8 cellular contexts compared by ENCODE assay signal in the genomic region with DNA sequence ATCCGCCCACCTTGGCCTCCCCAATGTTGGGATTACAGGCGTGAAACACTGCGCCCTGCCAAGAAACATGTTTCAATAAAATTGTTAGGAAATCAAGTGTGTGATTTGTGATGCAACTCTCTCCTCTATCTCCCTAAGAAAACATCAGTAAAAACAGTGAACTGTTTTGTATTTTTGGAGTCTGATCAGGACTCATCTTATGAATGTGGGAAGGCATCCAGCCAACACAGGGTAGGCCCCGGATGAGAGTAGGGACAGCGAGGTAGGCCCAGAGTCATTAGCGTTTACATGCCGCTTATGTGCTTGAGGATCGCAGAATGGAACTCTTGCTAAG. TPM values are rescaled to one million over a fixed set of nuclear protein-coding genes. Genes with fewer than 3 reads are reported as not detected.
DNase-seq lines count a peak whose midpoint lies in the region; ATAC-seq, FAIRE-seq and TF ChIP-seq lines count a peak whose summit lies in the region.

No MANE protein-coding gene starts in this region.

- POLR2A ChIA-PET in HCT116 (lab: Charles Lee), result interaction anchor here (1.3 kb wide), 1 partner anchor 8 kb away, joined by 10 read pairs; a partner anchor contains a TSS
- POLR2A ChIA-PET in activated CD4-positive, alpha-beta memory T cell treated with anti-CD3 and anti-CD28 coated beads, Interleukin-2, amount 10 ng/mL, durations not matched to agents 7 days and 5 days (lab: Charles Lee), result interaction anchor here (0.9 to 27.5 kb wide), 7 partner anchors 9 to 86 kb away, joined by 4 to 1001 read pairs (median 18); a partner anchor contains a TSS

- no peak overlapping the region for H2AFZ ChIP-seq in HCT116 (ENCODE audit: low read depth, low read length, poor library complexity, severe bottlenecking)
- H2AFZ ChIP-seq in smooth muscle cell (ENCODE audit: low read depth), result no peak overlapping the region

- intact Hi-C loops in HCT116 (cut with micrococcal nuclease), result no loop called here

- no peak for FAIRE-seq in frontal cortex (lab: Jason Lieb, UNC)

- peak overlapping the region; percentile 89 for H3K9ac ChIP-seq in HCT116 (ENCODE audit: low read length)
- H3K9ac ChIP-seq in smooth muscle cell (ENCODE audit: low read depth), result peak overlapping the region; percentile 98

- H3K9me3 Mint-ChIP-seq in activated CD4-positive, alpha-beta memory T cell treated with anti-CD3 and anti-CD28 coated beads, Interleukin-2, amount 10 ng/mL, durations not matched to agents 7 days and 5 days, result no peaks in the 10 kb centered on the region

- H3F3A ChIP-seq in smooth muscle cell (ENCODE audit: low read depth), result peaks cover 14% of the 10 kb centered on the region

- DNase-seq in HCT116 (ENCODE audit: low read depth, low spot score) (no peak), iPS DF 6.9 (ENCODE audit: low read depth, low spot score) (no peak), smooth muscle cell (lab: John Stamatoyannopoulos, UW; ENCODE audit: unreplicated experiment) (no peak), inferior parietal cortex (ENCODE audit: extremely low spot score) (no peak), frontal cortex (ENCODE audit: low spot score in 2 of 2) (no peak)
- no peak for DNase-seq in activated CD4-positive, alpha-beta memory T cell treated with anti-CD3 and anti-CD28 coated beads, Interleukin-2, amount 10 ng/mL, durations not matched to agents 7 days and 5 days
- no peak for DNase-seq in activated CD8-positive, alpha-beta memory T cell treated with anti-CD3 and anti-CD28 coated beads for 24 hours

- H3K36me3 ChIP-seq in HCT116 (ENCODE audit: control insufficient read depth in 1 of 2, insufficient read depth in 2 of 2, low read length in 2 of 2), result 0 out of 4 replicates have a peak, but pooled peaks cover 0 to 6% of the 10 kb centered on the region in 2 experiments
- H3K36me3 ChIP-seq in iPS DF 6.9 (ENCODE audit: control insufficient read depth, insufficient read depth, low read length), result no peaks in the 10 kb centered on the region
- H3K36me3 ChIP-seq in smooth muscle cell (ENCODE audit: low read depth), result no peaks in the 10 kb centered on the region

- ATAC-seq in HCT116 (no peak), esophagus mucosa (no peak)

- H3K27me3 ChIP-seq in HCT116 (ENCODE audit: insufficient read depth, low read length) (no peaks in the 10 kb centered on the region), iPS DF 6.9 (ENCODE audit: control insufficient read depth, insufficient read depth, low read length) (no peaks in the 10 kb centered on the region), smooth muscle cell (ENCODE audit: low read depth) (no peaks in the 10 kb centered on the region)

- RAD21 ChIA-PET in HCT116 (lab: Charles Lee; ENCODE audit: low non-redundant PET in 1 of 2, low total read pairs in 2 of 2, uncharacterized antibody in 2 of 2, unreplicated experiment in 2 of 2), result no interaction called here

- H3K4me3 ChIP-seq in HCT116 (replicated peaks in 1 of 2; ENCODE audit: low read depth in 1 of 2, low read length in 2 of 2) (peak overlapping the region; percentile 75 to 89), iPS DF 6.9 (ENCODE audit: low read length) (peak overlapping the region; percentile 92; the same call in 1 of the 2 replicates), smooth muscle cell (peak overlapping the region; percentile 75)

- no peak for TF ChIP-seq POLR2A in HCT116 (IDR thresholded peaks at IDR 0.05; ENCODE audit: borderline replicate concordance, extremely low read depth, insufficient read depth, insufficient read length)

- H3K4me1 ChIP-seq in HCT116 (ENCODE audit: control insufficient read depth in 1 of 2, insufficient read depth in 2 of 2, low read length in 2 of 2) (peaks cover 7 to 32% of the 10 kb centered on the region in 2 experiments), iPS DF 6.9 (ENCODE audit: control insufficient read depth, insufficient read depth, low read length) (no peaks in the 10 kb centered on the region), smooth muscle cell (ENCODE audit: low read depth) (peaks cover 11% of the 10 kb centered on the region)

- H3K79me2 ChIP-seq in HCT116 (ENCODE audit: insufficient read depth, low read length) (peaks cover 12% of the 10 kb centered on the region), smooth muscle cell (ENCODE audit: low read depth) (peaks cover 10% of the 10 kb centered on the region)

- peaks cover 66% of the 10 kb centered on the region for H3K4me1 Mint-ChIP-seq in activated CD4-positive, alpha-beta memory T cell treated with anti-CD3 and anti-CD28 coated beads, Interleukin-2, amount 10 ng/mL, durations not matched to agents 7 days and 5 days

- peak overlapping the region; percentile 91 for H3K4me2 ChIP-seq in HCT116 (ENCODE audit: low read length)
- peak overlapping the region; percentile 86 for H3K4me2 ChIP-seq in smooth muscle cell

- H3K4me3 Mint-ChIP-seq in activated CD4-positive, alpha-beta memory T cell treated with anti-CD3 and anti-CD28 coated beads, Interleukin-2, amount 10 ng/mL, durations not matched to agents 7 days and 5 days, result peak overlapping the region; percentile 96

- peaks cover 30% of the 10 kb centered on the region for H3K36me3 Mint-ChIP-seq in activated CD4-positive, alpha-beta memory T cell treated with anti-CD3 and anti-CD28 coated beads, Interleukin-2, amount 10 ng/mL, durations not matched to agents 7 days and 5 days (ENCODE audit: low read depth)

- H3K9me2 ChIP-seq in HCT116 (ENCODE audit: insufficient read depth), result no peaks in the 10 kb centered on the region

- no TSS peak for BruUV-seq in HCT116 (replicated peaks; lab: Mats Ljungman, UMichigan)

- H3K27ac ChIP-seq in HCT116 (ENCODE audit: low read depth, low read length), result peak overlapping the region; percentile 98
- no peak overlapping the region for H3K27ac ChIP-seq in iPS DF 6.9 (ENCODE audit: low read length)
- peak overlapping the region; percentile 99 for H3K27ac ChIP-seq in smooth muscle cell (ENCODE audit: low read depth)

- no peak for TF ChIP-seq CTCF in HCT116 (IDR thresholded peaks at IDR 0.05 in 2 of 3, conservative IDR thresholded peaks at IDR 0.05 in 1 of 3; ENCODE audit: borderline replicate concordance in 1 of 3, insufficient read depth in 1 of 3, low read depth in 2 of 3, low read length in 2 of 3)
- TF ChIP-seq CTCF in smooth muscle cell (IDR thresholded peaks at IDR 0.05; ENCODE audit: borderline replicate concordance, insufficient read depth, poor library complexity, severe bottlenecking), result no peak

- H4K20me1 ChIP-seq in HCT116 (ENCODE audit: insufficient read depth), result no peaks in the 10 kb centered on the region
- no peaks in the 10 kb centered on the region for H4K20me1 ChIP-seq in smooth muscle cell (ENCODE audit: low read depth)

- CTCF ChIA-PET in HCT116 (lab: Charles Lee), result interaction anchor here (0.8 kb wide), 1 partner anchor 53 kb away, joined by 3 read pairs; no protein-coding TSS in a partner anchor
- CTCF ChIA-PET in activated CD4-positive, alpha-beta memory T cell treated with anti-CD3 and anti-CD28 coated beads, Interleukin-2, amount 10 ng/mL, durations not matched to agents 7 days and 5 days (lab: Charles Lee), result interaction anchor here (2.3 to 3.7 kb wide), 3 partner anchors 8 to 46 kb away, joined by 6 to 36 read pairs (median 11); a partner anchor contains a TSS

- H3K9me3 ChIP-seq in HCT116 (ENCODE audit: control insufficient read depth in 1 of 2, insufficient read depth in 1 of 2, low read depth in 1 of 2, low read length in 2 of 2) (no peaks in the 10 kb centered on the region), iPS DF 6.9 (ENCODE audit: control insufficient read depth, insufficient read depth, low read length) (no peaks in the 10 kb centered on the region), smooth muscle cell (replicated peaks; ENCODE audit: low read depth) (no peaks in the 10 kb centered on the region)

- TF ChIP-seq RAD21 in HCT116 (IDR thresholded peaks at IDR 0.05; ENCODE audit: low read depth), result no peak

- H3K27me3 Mint-ChIP-seq in activated CD4-positive, alpha-beta memory T cell treated with anti-CD3 and anti-CD28 coated beads, Interleukin-2, amount 10 ng/mL, durations not matched to agents 7 days and 5 days, result no peaks in the 10 kb centered on the region

- peak overlapping the region; percentile 100 for H3K27ac Mint-ChIP-seq in activated CD4-positive, alpha-beta memory T cell treated with anti-CD3 and anti-CD28 coated beads, Interleukin-2, amount 10 ng/mL, durations not matched to agents 7 days and 5 days

- no CpG with 5 or more reads among the region's 8 CpGs for WGBS in iPS DF 6.9 (ENCODE audit: insufficient coverage, insufficient read length)
- WGBS in smooth muscle cell (ENCODE audit: low lambda C conversion rate), result 85% methylated on average over 8 of the region's 8 CpGs

RNA-seq across cellular contexts. Expression of a gene that starts 0.9 kb away (rescaled TPM):
- total RNA-seq in HCT116 (2021; ENCODE audit: unreplicated experiment) (9.1 TPM), smooth muscle cell (3.3 and 4.4 TPM in 2 replicates), frontal cortex (2.0 TPM), esophagus mucosa (7.2 TPM)
- 6.4 and 8.3 TPM in 2 replicates for polyA plus RNA-seq in HCT116 (2012)
- total RNA-seq in activated CD4-positive, alpha-beta memory T cell treated with anti-CD3 and anti-CD28 coated beads, Interleukin-2, amount 10 ng/mL, durations not matched to agents 7 days and 5 days, result 10 to 100 TPM; 33.2 to 35.3 TPM
- polyA plus RNA-seq in smooth muscle cell, result 3.8 and 5.4 TPM in 2 replicates

RNA-seq across cellular contexts. Expression of a gene that starts 8.3 kb away (rescaled TPM):
- total RNA-seq in HCT116 (2021; ENCODE audit: unreplicated experiment), result 89.7 TPM
- 50.1 and 56.1 TPM in 2 replicates for polyA plus RNA-seq in HCT116 (2012)
- total RNA-seq in activated CD4-positive, alpha-beta memory T cell treated with anti-CD3 and anti-CD28 coated beads, Interleukin-2, amount 10 ng/mL, durations not matched to agents 7 days and 5 days, result 100 to 1,000 TPM; 131 TPM
- 48.3 and 48.6 TPM in 2 replicates for total RNA-seq in smooth muscle cell
- 26.1 and 28.6 TPM in 2 replicates for polyA plus RNA-seq in smooth muscle cell
- 151 TPM for total RNA-seq in frontal cortex
- 52.2 TPM for total RNA-seq in esophagus mucosa

RNA-seq across cellular contexts. Expression of a gene that starts 29.4 kb away (rescaled TPM):
- total RNA-seq in HCT116 (2021; ENCODE audit: unreplicated experiment), result 5.5 TPM
- 6.1 and 7.7 TPM in 2 replicates for polyA plus RNA-seq in HCT116 (2012)
- total RNA-seq in activated CD4-positive, alpha-beta memory T cell treated with anti-CD3 and anti-CD28 coated beads, Interleukin-2, amount 10 ng/mL, durations not matched to agents 7 days and 5 days, result 10 to 100 TPM; 20.7 to 21.8 TPM
- total RNA-seq in smooth muscle cell, result 3.7 and 7.1 TPM in 2 replicates
- 0.54 and 2.1 TPM in 2 replicates for polyA plus RNA-seq in smooth muscle cell
- 1.2 TPM for total RNA-seq in frontal cortex
- 1.6 TPM for total RNA-seq in esophagus mucosa

RNA-seq across cellular contexts. Expression of a gene that starts 41.2 kb away (rescaled TPM):
- total RNA-seq in HCT116 (2021; ENCODE audit: unreplicated experiment) (16.6 TPM), smooth muscle cell (6.0 and 7.0 TPM in 2 replicates), frontal cortex (6.9 TPM), esophagus mucosa (9.5 TPM)
- polyA plus RNA-seq in HCT116 (2012), result 18.3 and 18.8 TPM in 2 replicates
- total RNA-seq in activated CD4-positive, alpha-beta memory T cell treated with anti-CD3 and anti-CD28 coated beads, Interleukin-2, amount 10 ng/mL, durations not matched to agents 7 days and 5 days, result 100 to 1,000 TPM; 123 to 124 TPM
- 11.0 and 11.9 TPM in 2 replicates for polyA plus RNA-seq in smooth muscle cell

RNA-seq across cellular contexts. Expression of a gene that starts 47.8 kb away (rescaled TPM):
- total RNA-seq in HCT116 (2021; ENCODE audit: unreplicated experiment) (100 TPM), smooth muscle cell (71.8 and 80.9 TPM in 2 replicates), frontal cortex (24.5 TPM), esophagus mucosa (37.4 TPM)
- 139 and 142 TPM in 2 replicates for polyA plus RNA-seq in HCT116 (2012)
- 100 to 1,000 TPM; 118 to 119 TPM for total RNA-seq in activated CD4-positive, alpha-beta memory T cell treated with anti-CD3 and anti-CD28 coated beads, Interleukin-2, amount 10 ng/mL, durations not matched to agents 7 days and 5 days
- polyA plus RNA-seq in smooth muscle cell, result 91.0 and 96.8 TPM in 2 replicates
